25 cellular contexts compared by ENCODE assay signal in genomic region chr2:187922841-187923240, GRCh38.
"Had no signal": no experiment of that assay in that cellular context is flagged by ENCODE, and none has a peak within 500 bp of the region (broad histone marks: within the 10 kb centered on the region; RNA-seq: fewer than 3 reads in every experiment).

No MANE protein-coding gene starts in this region.

- DNase-seq: activated CD4-positive, alpha-beta T cell treated with anti-CD3 and anti-CD28 coated beads, Interleukin-2, amount 10 ng/mL, durations not matched to agents 24 days and 14 days; activated CD4-positive, CD25-positive, alpha-beta regulatory T cell; activated CD8-positive, alpha-beta T cell treated with anti-CD3 and anti-CD28 coated beads for 36 hours; activated naive CD4-positive, alpha-beta T cell; activated naive CD8-positive, alpha-beta T cell treated with anti-CD3 and anti-CD28 coated beads for 36 hours; activated T-cell treated with anti-CD3 and anti-CD28 coated beads, Interleukin-2, amount 50 U/mL, for 1 hour; anterior cingulate cortex; caudate nucleus; colonic mucosa; glutamatergic neuron; hypothalamus; islet precursor cell; left colon; midbrain; stimulated activated CD4-positive, alpha-beta T cell treated with anti-CD3 and anti-CD28 coated beads, Interleukin-4, amount 100 ng/mL, for 1 hour; stomach; T1000; testis had no signal

- H3K4me1 Mint-ChIP-seq: activated CD4-positive, alpha-beta T cell treated with anti-CD3 and anti-CD28 coated beads, Interleukin-2, amount 10 ng/mL, durations not matched to agents 24 days and 14 days; activated naive CD8-positive, alpha-beta T cell treated with anti-CD3 and anti-CD28 coated beads for 36 hours; activated T-helper 17 cell treated with anti-CD3 and anti-CD28 coated beads, Interleukin-2, amount 50 U/mL, for 72 hours had no signal

- H3K36me3 Mint-ChIP-seq: activated naive CD8-positive, alpha-beta T cell treated with anti-CD3 and anti-CD28 coated beads for 36 hours; brain; type B pancreatic cell had no signal

- H3K4me2 ChIP-seq: smooth muscle cell had no signal

- H3K27ac ChIP-seq: colonic mucosa, right atrium auricular region, stomach had no signal

- H3K9me3 ChIP-seq: colonic mucosa, right atrium auricular region, stomach, testis had no signal

- H3K27me3 ChIP-seq: colonic mucosa, right atrium auricular region, stomach, testis had no signal

- H3K9me3 Mint-ChIP-seq: activated CD4-positive, alpha-beta T cell treated with anti-CD3 and anti-CD28 coated beads, Interleukin-2, amount 10 ng/mL, durations not matched to agents 24 days and 14 days; activated CD8-positive, alpha-beta T cell treated with anti-CD3 and anti-CD28 coated beads for 36 hours; activated T-helper 17 cell treated with anti-CD3 and anti-CD28 coated beads, Interleukin-2, amount 50 U/mL, for 72 hours; brain; type B pancreatic cell had no signal

- H3K4me3 Mint-ChIP-seq: activated CD4-positive, alpha-beta T cell treated with anti-CD3 and anti-CD28 coated beads, Interleukin-2, amount 10 ng/mL, durations not matched to agents 24 days and 14 days; activated CD8-positive, alpha-beta T cell treated with anti-CD3 and anti-CD28 coated beads for 36 hours; activated naive CD8-positive, alpha-beta T cell treated with anti-CD3 and anti-CD28 coated beads for 36 hours; activated T-helper 17 cell treated with anti-CD3 and anti-CD28 coated beads, Interleukin-2, amount 50 U/mL, for 72 hours; brain; type B pancreatic cell had no signal

- ATAC-seq: activated CD8-positive, alpha-beta T cell treated with anti-CD3 and anti-CD28 coated beads for 36 hours; activated T-helper 17 cell treated with anti-CD3 and anti-CD28 coated beads, Interleukin-2, amount 50 U/mL, for 72 hours; left colon had no signal

- H3K4me3 ChIP-seq: colonic mucosa, lung, right atrium auricular region, smooth muscle cell, stomach, testis had no signal

- H3K27me3 Mint-ChIP-seq: activated CD4-positive, alpha-beta T cell treated with anti-CD3 and anti-CD28 coated beads, Interleukin-2, amount 10 ng/mL, durations not matched to agents 24 days and 14 days; activated CD8-positive, alpha-beta T cell treated with anti-CD3 and anti-CD28 coated beads for 36 hours; activated naive CD8-positive, alpha-beta T cell treated with anti-CD3 and anti-CD28 coated beads for 36 hours; activated T-helper 17 cell treated with anti-CD3 and anti-CD28 coated beads, Interleukin-2, amount 50 U/mL, for 72 hours; progenitor cell of endocrine pancreas; type B pancreatic cell had no signal

- H3K4me1 ChIP-seq: colonic mucosa, right atrium auricular region, stomach had no signal

- H3K27ac Mint-ChIP-seq: activated CD4-positive, alpha-beta T cell treated with anti-CD3 and anti-CD28 coated beads, Interleukin-2, amount 10 ng/mL, durations not matched to agents 24 days and 14 days; activated CD8-positive, alpha-beta T cell treated with anti-CD3 and anti-CD28 coated beads for 36 hours; activated naive CD8-positive, alpha-beta T cell treated with anti-CD3 and anti-CD28 coated beads for 36 hours; activated T-helper 17 cell treated with anti-CD3 and anti-CD28 coated beads, Interleukin-2, amount 50 U/mL, for 72 hours; progenitor cell of endocrine pancreas; type B pancreatic cell had no signal

- H3K36me3 ChIP-seq: colonic mucosa, right atrium auricular region, stomach had no signal
